1 cellular context compared by ENCODE assay signal in genomic region chr2:27621524-27621923, GRCh38.
TF ChIP-seq lines count a peak whose summit lies in the region.

No MANE protein-coding gene starts in this region.

TF ChIP-seq in K562, 482 proteins besides CTCF, POLR2A, EP300 and RAD21:
- TF ChIP-seq HSF4 (CRISPR knock-in tag; IDR thresholded peaks at IDR 0.05; ENCODE audit: borderline replicate concordance) (no peak), HINFP (tag; conservative IDR thresholded peaks at IDR 0.05; ENCODE audit: low read depth) (peak; percentile 63; the same call in 1 of the 2 replicates), RFX1 (IDR thresholded peaks at IDR 0.05) (0 out of 2 replicates have a peak, but pooled peaks have one; percentile 23)
